ENCODE assay signal across 8 cellular contexts in the genomic region with DNA sequence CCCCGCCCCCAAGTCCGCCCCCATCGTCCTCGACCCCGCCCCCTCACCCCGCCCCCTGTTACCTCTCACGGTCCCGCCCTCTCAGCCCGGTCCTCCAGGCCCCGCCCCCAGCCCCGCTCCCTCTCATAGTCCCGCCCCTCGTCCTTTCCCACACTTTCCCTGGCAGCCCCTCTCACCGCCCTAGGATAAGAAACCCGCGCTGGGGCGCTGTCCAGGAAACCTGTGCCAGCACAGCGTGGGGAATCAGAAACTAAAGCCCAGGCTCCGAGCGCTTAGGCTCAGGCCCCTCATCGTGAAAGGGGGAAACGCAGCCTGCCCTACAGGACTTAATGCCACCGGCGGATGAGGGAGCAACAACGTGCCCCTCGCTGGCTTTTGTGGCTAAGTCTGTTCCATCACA. TPM values are rescaled to one million over a fixed set of nuclear protein-coding genes. Genes with fewer than 3 reads are reported as not detected.
DNase-seq lines count a peak whose midpoint lies in the region; ATAC-seq, FAIRE-seq and TF ChIP-seq lines count a peak whose summit lies in the region.

No MANE protein-coding gene starts in this region.

- H3K27ac Mint-ChIP-seq in CD4-positive, alpha-beta memory T cell: no peak overlapping the region

- H2AFZ ChIP-seq in K562 (ENCODE audit: low read depth, low read length): peak overlapping the region; percentile 78; the same call in 1 of the 2 replicates
- H2AFZ ChIP-seq in keratinocyte (ENCODE audit: control insufficient read depth, low read length): peak overlapping the region; percentile 42

- H3K27me3 ChIP-seq in CD4-positive, alpha-beta memory T cell (ENCODE audit: insufficient read depth, low read length): peaks cover 4% of the 10 kb centered on the region
- H3K27me3 ChIP-seq in K562 (ENCODE audit: control insufficient read depth in 2 of 2, insufficient read depth in 2 of 2, low read length in 2 of 2) (peaks cover 15 to 52% of the 10 kb centered on the region in 2 experiments; a peak in 4 of 5 replicates), keratinocyte (ENCODE audit: control insufficient read depth, extremely low read depth, insufficient read depth, low read length) (no peaks in the 10 kb centered on the region)

- peaks cover 28 to 36% of the 10 kb centered on the region in 2 donors for H3K27me3 Mint-ChIP-seq in CD4-positive, alpha-beta memory T cell

- DNase-seq in CD4-positive, alpha-beta memory T cell: peak in 1 of 5 donors; percentile 8
- DNase-seq in NCI-H69 (lab: John Stamatoyannopoulos, UW) (peak; percentile 30), K562 (ENCODE audit: extremely low read depth in 1 of 4, low spot score in 3 of 4) (peak; percentile 67 to 99 (median 96)), keratinocyte (ENCODE audit: low read depth, low spot score) (no peak), DMS79 treated with DMSO at 0.1 percent for 48 hours (lab: John Stamatoyannopoulos, UW) (no peak), H4 (ENCODE audit: low spot score) (no peak)
- DNase-seq in stimulated activated CD8-positive, alpha-beta memory T cell treated with anti-CD3 and anti-CD28 coated beads, Interleukin-12 subunit alpha, Interleukin-12 subunit beta, amount 100 ng/mL, for 1 hour (ENCODE audit: low read depth): peak; percentile 1

- peak overlapping the region in 6 of 8 donors; percentile 34 to 74 (median 55) for H3K4me3 Mint-ChIP-seq in CD4-positive, alpha-beta memory T cell

- no peaks in the 10 kb centered on the region for H3K4me1 ChIP-seq in CD4-positive, alpha-beta memory T cell (ENCODE audit: insufficient read depth, low read length)
- peaks cover 3 to 8% of the 10 kb centered on the region in 2 experiments; a peak in 3 of 5 replicates for H3K4me1 ChIP-seq in K562 (replicated peaks in 1 of 2; ENCODE audit: control insufficient read depth in 2 of 2, insufficient read depth in 2 of 2, low read length in 2 of 2)
- H3K4me1 ChIP-seq in keratinocyte (ENCODE audit: control insufficient read depth, extremely low read depth, insufficient read depth, low read length): peaks cover 25% of the 10 kb centered on the region

- no peak overlapping the region for H3K4me3 ChIP-seq in CD4-positive, alpha-beta memory T cell (ENCODE audit: low read length in 2 of 2)
- H3K4me3 ChIP-seq in K562 (peak overlapping the region; percentile 32), keratinocyte (ENCODE audit: control insufficient read depth in 2 of 3, extremely low read depth in 1 of 3, insufficient read depth in 2 of 3, low read depth in 1 of 3, low read length in 3 of 3) (peak overlapping the region in 1 of 3 experiments; percentile 2)

- POLR2A ChIA-PET in CD4-positive, alpha-beta memory T cell (lab: Charles Lee; ENCODE audit: partially characterized antibody): no interaction called here
- POLR2A ChIA-PET in K562 (lab: Yijun Ruan, JAX): no interaction called here

- peak; percentile 98 for ATAC-seq in K562
- ATAC-seq in GM18520 (IDR thresholded peaks at IDR 0.05; ENCODE audit: unreplicated experiment): no peak

- no peaks in the 10 kb centered on the region for H3K79me2 ChIP-seq in K562 (ENCODE audit: control insufficient read depth, insufficient read depth, low read length)
- H3K79me2 ChIP-seq in keratinocyte (ENCODE audit: control insufficient read depth, insufficient read depth, low read length): no peaks in the 10 kb centered on the region

- TF ChIP-seq EP300 in K562 (IDR thresholded peaks at IDR 0.05; ENCODE audit: low read length): no peak

- TF ChIP-seq CTCF in K562 (IDR thresholded peaks at IDR 0.05 in 2 of 3, conservative IDR thresholded peaks at IDR 0.05 in 1 of 3; ENCODE audit: insufficient read depth in 2 of 3, low read depth in 1 of 3, low read length in 3 of 3) (no peak), keratinocyte (optimal IDR thresholded peaks at IDR 0.05 in 1 of 3, IDR thresholded peaks at IDR 0.05 in 1 of 3, conservative IDR thresholded peaks at IDR 0.05 in 1 of 3; ENCODE audit: extremely low read depth in 1 of 3, insufficient read depth in 2 of 3, low read length in 3 of 3) (no peak)

- no peaks in the 10 kb centered on the region for H3K36me3 Mint-ChIP-seq in CD4-positive, alpha-beta memory T cell

- H3K4me2 ChIP-seq in K562 (ENCODE audit: insufficient read depth, low read length) (peak overlapping the region; percentile 68; the same call in 1 of the 2 replicates), keratinocyte (ENCODE audit: control insufficient read depth, extremely low read depth, insufficient read depth, low read depth, low read length) (peak overlapping the region; percentile 67)

- CTCF ChIA-PET in CD4-positive, alpha-beta memory T cell (lab: Charles Lee; ENCODE audit: partially characterized antibody): no interaction called here
- CTCF ChIA-PET in K562 (lab: Yijun Ruan, JAX; ENCODE audit: low intra/inter-chr PET ratio): no interaction called here

- TF ChIP-seq RAD21 in K562 (CRISPR knock-in tag; conservative IDR thresholded peaks at IDR 0.05 in 1 of 2, IDR thresholded peaks at IDR 0.05 in 1 of 2): no peak

- dilution Hi-C loops in keratinocyte (cut with MboI; ENCODE audit: extremely low pct_ligation_motif_present, low sequenced_read_pairs): no loop called here

- no peak for TF ChIP-seq POLR2A in K562 (conservative IDR thresholded peaks at IDR 0.05)

- H3K9me1 ChIP-seq in K562 (ENCODE audit: control insufficient read depth, insufficient read depth, low read length): peaks cover 4% of the 10 kb centered on the region
- H3K9me1 ChIP-seq in keratinocyte (ENCODE audit: control insufficient read depth, extremely low read depth, insufficient read depth, low read length): no peaks in the 10 kb centered on the region

- in situ Hi-C loops in K562 (cut with MboI): no loop called here

- peaks cover 0 to 6% (median 0%) of the 10 kb centered on the region in 8 donors for H3K9me3 Mint-ChIP-seq in CD4-positive, alpha-beta memory T cell

- H3K27ac ChIP-seq in CD4-positive, alpha-beta memory T cell (ENCODE audit: low read depth, low read length): no peak overlapping the region
- H3K27ac ChIP-seq in K562 (ENCODE audit: extremely low read depth, low read depth, low read length) (no peak overlapping the region), keratinocyte (ENCODE audit: control insufficient read depth, insufficient read depth, low read length) (no peak overlapping the region)

- H3K9ac ChIP-seq in K562 (ENCODE audit: insufficient read depth in 1 of 2, low read depth in 2 of 2, low read length in 2 of 2) (peak overlapping the region in 1 of 2 experiments; percentile 81; a peak in 1 of 4 replicates), keratinocyte (ENCODE audit: control insufficient read depth, extremely low read depth, insufficient read depth, low read length) (no peak overlapping the region)

- no TSS peak for BruUV-seq in K562 (replicated peaks; lab: Mats Ljungman, UMichigan)

- intact Hi-C loops in CD4-positive, alpha-beta memory T cell (cut with micrococcal nuclease): no loop called here
- intact Hi-C loops in K562 (cut with micrococcal nuclease): no loop called here

- H3K36me3 ChIP-seq in CD4-positive, alpha-beta memory T cell (ENCODE audit: insufficient read depth, low read length): no peaks in the 10 kb centered on the region
- H3K36me3 ChIP-seq in K562 (ENCODE audit: control insufficient read depth, insufficient read depth, low read length) (no peaks in the 10 kb centered on the region), keratinocyte (ENCODE audit: control insufficient read depth in 2 of 2, extremely low read depth in 1 of 2, insufficient read depth in 2 of 2, low read length in 2 of 2) (no peaks in the 10 kb centered on the region)

- no peaks in the 10 kb centered on the region; the same call in 1 of the 2 replicates for H4K20me1 ChIP-seq in K562 (replicated peaks; ENCODE audit: control insufficient read depth, insufficient read depth, low read length)
- H4K20me1 ChIP-seq in keratinocyte (ENCODE audit: control insufficient read depth, extremely low read depth, insufficient read depth, low read length): no peaks in the 10 kb centered on the region

- no peaks in the 10 kb centered on the region for H3K9me3 ChIP-seq in CD4-positive, alpha-beta memory T cell (ENCODE audit: control insufficient read depth in 1 of 2, low read length in 2 of 2)
- H3K9me3 ChIP-seq in K562 (replicated peaks; ENCODE audit: control insufficient read depth, insufficient read depth, low read depth, low read length) (no peaks in the 10 kb centered on the region), keratinocyte (ENCODE audit: control insufficient read depth, low read depth, low read length) (no peaks in the 10 kb centered on the region)

- H3K4me1 Mint-ChIP-seq in CD4-positive, alpha-beta memory T cell: peaks cover 2 to 10% (median 5%) of the 10 kb centered on the region in 4 donors

- no peak for FAIRE-seq in K562 (lab: Jason Lieb, UNC)
- FAIRE-seq in keratinocyte (lab: Jason Lieb, UNC): no peak

- 14% methylated on average over 13 of the region's 26 CpGs for WGBS in K562 (ENCODE audit: insufficient coverage, low coverage, missing lambda C conversion rate)

RNA-seq across cellular contexts. Expression of a gene that starts 20.9 kb away (rescaled TPM):
- total RNA-seq in CD4-positive, alpha-beta memory T cell: not detected
- not detected for polyA plus RNA-seq in CD4-positive, alpha-beta memory T cell
- 0.07 TPM in 1 of 2 replicates, not detected in the other for total RNA-seq in K562 (2011; cell fraction: chromatin; rRNA removed; ENCODE audit: low replicate concordance)
- not detected in 2 replicates for total RNA-seq in K562 (2011; cell fraction: nucleolus; rRNA removed)
- not detected in 2 replicates for total RNA-seq in K562 (2011; cell fraction: nucleoplasm; rRNA removed)
- total RNA-seq in K562 (2014; rRNA removed) (not detected in 2 replicates), K562 (2014; rRNA removed; fragmentation: Illumina TruSeq; extraction: Trizol) (0.03 TPM in 1 of 2 replicates, not detected in the other), K562 (2015; rRNA removed; fragmentation: Illumina TruSeq; extraction: Trizol) (0.04 TPM in 1 of 2 replicates, not detected in the other), K562 (2021) (not detected in 2 replicates)
- polyA plus RNA-seq in K562 (2011; rRNA removed) (0.01 TPM in 1 of 2 replicates, not detected in the other), K562 (2014; fragmentation: Illumina TruSeq; extraction: Trizol) (0.03 TPM in 1 of 2 replicates, not detected in the other), K562 (2014; fragmentation: Nextera tagmentation; extraction: Ambion mirVana) (under 1 TPM; 0.03 to 0.06 TPM), K562 (2014; rRNA removed) (0.01 TPM in 1 of 2 replicates, not detected in the other), keratinocyte (0.17 to 0.18 TPM in 2 of 3 replicates, not detected in the other)
- 0.01 TPM in 1 of 2 replicates, not detected in the other for polyA plus RNA-seq in K562 (2011; cell fraction: cytosol; rRNA removed)
- not detected in 2 replicates for polyA plus RNA-seq in K562 (2011; cell fraction: nucleus; rRNA removed)
- polyA plus RNA-seq in K562 (2012): 0.01 and 0.06 TPM in 2 replicates
- not detected in 2 replicates for polyA minus RNA-seq in K562 (2011; rRNA and poly(A)+ RNA removed)
- not detected in 2 replicates for polyA minus RNA-seq in K562 (2011; cell fraction: cytosol; rRNA and poly(A)+ RNA removed)
- not detected in 2 replicates for polyA minus RNA-seq in K562 (2011; cell fraction: nucleus; rRNA and poly(A)+ RNA removed)
- 0.10 TPM for polyA plus RNA-seq in keratinocyte (2011; ENCODE audit: low read depth)
- polyA plus RNA-seq in keratinocyte (2011; cell fraction: cytosol; rRNA removed): 0.07 and 0.22 TPM in 2 replicates
- polyA plus RNA-seq in keratinocyte (2011; cell fraction: nucleus; rRNA removed): 0.22 and 0.31 TPM in 2 replicates
- polyA plus RNA-seq in keratinocyte (2012; ENCODE audit: low replicate concordance): 0.08 and 0.09 TPM in 2 replicates
- not detected in 3 replicates for polyA minus RNA-seq in keratinocyte
- polyA minus RNA-seq in keratinocyte (2011; cell fraction: cytosol; rRNA and poly(A)+ RNA removed): not detected
- not detected in 2 replicates for polyA minus RNA-seq in keratinocyte (2011; cell fraction: nucleus; rRNA and poly(A)+ RNA removed)
- not detected in 2 replicates for total RNA-seq in H4 (2014; rRNA removed; shearing (Covaris generic))

Comparison
In these comparisons a context has a peak if more than half of its experiments do, and no peak if none do; other contexts are left out.
1. DNase-seq: peak in NCI-H69 (single experiment), K562 (4 of 4) and stimulated activated CD8-positive, alpha-beta memory T cell treated with anti-CD3 and anti-CD28 coated beads, Interleukin-12 subunit alpha, Interleukin-12 subunit beta, amount 100 ng/mL, for 1 hour (single experiment); none in keratinocyte (single experiment), DMS79 treated with DMSO at 0.1 percent for 48 hours (single experiment) and H4 (single experiment).